12 cellular contexts compared by ENCODE assay signal in the genomic region with DNA sequence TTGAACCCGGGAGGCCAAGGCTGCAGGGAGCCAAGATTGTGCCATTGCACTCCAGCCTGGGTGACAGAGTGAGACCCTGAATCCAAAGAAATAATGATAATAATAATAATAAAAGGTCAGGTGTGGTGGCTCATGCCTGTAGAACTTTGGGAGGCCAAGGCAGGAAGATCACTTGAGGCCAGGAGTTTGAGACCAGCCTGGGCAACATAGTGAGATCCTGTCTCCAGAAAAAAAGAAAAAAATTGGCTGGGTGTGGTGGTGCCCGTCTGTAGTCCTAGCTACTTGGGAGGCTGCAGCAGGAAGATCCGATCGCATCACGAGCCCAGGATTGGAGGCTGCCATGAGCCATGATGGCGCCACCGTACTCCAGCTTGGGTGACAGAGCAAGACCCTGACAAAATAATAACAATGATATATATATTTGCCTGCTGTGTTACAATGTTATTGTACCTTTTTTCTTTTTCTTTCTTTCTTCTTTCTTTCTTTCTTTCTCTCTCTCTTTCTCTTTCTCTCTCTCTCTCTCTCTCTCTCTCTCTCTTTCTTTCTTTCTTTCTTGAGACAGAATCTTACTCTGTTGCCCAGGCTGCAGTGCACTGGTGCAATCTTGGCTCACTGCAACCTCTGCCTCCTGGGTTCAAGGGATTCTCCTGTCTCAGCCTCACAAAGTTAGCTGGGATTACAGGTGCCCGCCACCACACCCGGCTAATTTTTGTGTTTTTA. TPM values are rescaled to one million over a fixed set of nuclear protein-coding genes. Genes with fewer than 3 reads are reported as not detected.
"Had no signal": no experiment of that assay in that cellular context is flagged by ENCODE, and none has a peak within 500 bp of the region (broad histone marks: within the 10 kb centered on the region; RNA-seq: fewer than 3 reads in every experiment).

No MANE protein-coding gene starts in this region.

RNA-seq across cellular contexts. Expression of a gene that starts 3.7 kb away (rescaled TPM):
- total RNA-seq: activated CD4-positive, alpha-beta memory T cell treated with anti-CD3 and anti-CD28 coated beads for 36 hours; activated CD4-positive, alpha-beta T cell treated with anti-CD3 and anti-CD28 coated beads for 36 hours; activated CD4-positive, alpha-beta T cell treated with anti-CD3 and anti-CD28 coated beads, Interleukin-2, amount 10 ng/mL, durations not matched to agents 24 days and 14 days; activated CD8-positive, alpha-beta memory T cell treated with anti-CD3 and anti-CD28 coated beads for 36 hours; activated CD8-positive, alpha-beta memory T cell treated with anti-CD3 and anti-CD28 coated beads, Interleukin-2, amount 10 ng/mL, durations not matched to agents 7 days and 5 days; activated naive CD4-positive, alpha-beta T cell treated with anti-CD3 and anti-CD28 coated beads for 36 hours; activated T-helper 1 cell treated with anti-CD3 and anti-CD28 coated beads, Interleukin-12 subunit alpha, Interleukin-12 subunit beta, Interleukin-2, Interleukin-4 antibody, amounts not matched to agents 30 ng/mL and 10 ng/mL and 1 ng/mL, durations not matched to agents 14 hours and 24 hours and 36 hours; activated T-helper 2 cell treated with anti-CD3 and anti-CD28 coated beads, Interferon-gamma antibody, Interleukin-2, Interleukin-4, amounts not matched to agents 10 μg/mL and 5 μg/mL and 100 μg/mL, durations not matched to agents 14 hours and 24 hours and 36 hours had no signal

RNA-seq across cellular contexts. Expression of a gene that starts 6.0 kb away (rescaled TPM):
- total RNA-seq: activated CD4-positive, alpha-beta memory T cell treated with anti-CD3 and anti-CD28 coated beads for 36 hours; activated CD4-positive, alpha-beta T cell treated with anti-CD3 and anti-CD28 coated beads for 36 hours; activated CD4-positive, alpha-beta T cell treated with anti-CD3 and anti-CD28 coated beads, Interleukin-2, amount 10 ng/mL, durations not matched to agents 24 days and 14 days; activated CD8-positive, alpha-beta memory T cell treated with anti-CD3 and anti-CD28 coated beads, Interleukin-2, amount 10 ng/mL, durations not matched to agents 7 days and 5 days; activated CD8-positive, alpha-beta T cell treated with anti-CD3 and anti-CD28 coated beads, Interleukin-2, amount 10 ng/mL, durations not matched to agents 7 days and 5 days; activated naive CD4-positive, alpha-beta T cell treated with anti-CD3 and anti-CD28 coated beads for 36 hours; activated T-helper 1 cell treated with anti-CD3 and anti-CD28 coated beads, Interleukin-12 subunit alpha, Interleukin-12 subunit beta, Interleukin-2, Interleukin-4 antibody, amounts not matched to agents 30 ng/mL and 10 ng/mL and 1 ng/mL, durations not matched to agents 14 hours and 24 hours and 36 hours; activated T-helper 2 cell treated with anti-CD3 and anti-CD28 coated beads, Interferon-gamma antibody, Interleukin-2, Interleukin-4, amounts not matched to agents 10 μg/mL and 5 μg/mL and 100 μg/mL, durations not matched to agents 14 hours and 24 hours and 36 hours; T-helper 1 cell treated with Interleukin-12 subunit alpha and Interleukin-12 subunit beta and Interleukin-4 antibody, amounts not matched to agents 30 ng/mL and 1 ng/mL, for 36 hours had no signal
- polyA plus RNA-seq: aorta had no signal

RNA-seq across cellular contexts. Expression of a gene that starts 51.9 kb away (rescaled TPM):
- total RNA-seq: activated CD4-positive, alpha-beta T cell treated with anti-CD3 and anti-CD28 coated beads, Interleukin-2, amount 10 ng/mL, durations not matched to agents 24 days and 14 days; activated CD8-positive, alpha-beta memory T cell treated with anti-CD3 and anti-CD28 coated beads for 36 hours; activated CD8-positive, alpha-beta memory T cell treated with anti-CD3 and anti-CD28 coated beads, Interleukin-2, amount 10 ng/mL, durations not matched to agents 7 days and 5 days; activated CD8-positive, alpha-beta T cell treated with anti-CD3 and anti-CD28 coated beads, Interleukin-2, amount 10 ng/mL, durations not matched to agents 7 days and 5 days; activated naive CD4-positive, alpha-beta T cell treated with anti-CD3 and anti-CD28 coated beads for 36 hours; activated naive CD8-positive, alpha-beta T cell treated with anti-CD3 and anti-CD28 coated beads for 36 hours; activated T-helper 1 cell treated with anti-CD3 and anti-CD28 coated beads, Interleukin-12 subunit alpha, Interleukin-12 subunit beta, Interleukin-2, Interleukin-4 antibody, amounts not matched to agents 30 ng/mL and 10 ng/mL and 1 ng/mL, durations not matched to agents 14 hours and 24 hours and 36 hours; T-helper 1 cell treated with Interleukin-12 subunit alpha and Interleukin-12 subunit beta and Interleukin-4 antibody, amounts not matched to agents 30 ng/mL and 1 ng/mL, for 36 hours had no signal
